Comparison of ENCODE assay signal across 17 cellular contexts in the genomic region with DNA sequence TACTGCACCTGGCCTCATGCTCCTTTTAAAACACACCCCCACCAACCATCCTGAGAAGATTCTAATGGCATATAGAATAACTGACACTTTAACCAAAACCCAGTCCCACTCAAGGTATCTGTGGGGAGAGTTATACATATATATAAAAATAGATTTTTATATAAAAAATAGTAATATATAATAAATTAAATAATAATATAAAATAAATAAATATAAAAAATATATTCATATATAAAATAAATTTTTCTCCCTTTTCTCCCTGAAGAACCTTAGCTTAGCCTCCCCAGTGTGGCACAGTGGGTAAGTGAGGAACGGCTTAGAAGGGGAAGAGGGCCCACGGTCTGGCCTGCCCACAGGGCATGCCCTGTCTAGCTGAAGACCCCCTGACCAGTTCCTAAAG. TPM values are rescaled to one million over a fixed set of nuclear protein-coding genes. Genes with fewer than 3 reads are reported as not detected.
A peak's percentile ranks its signal among the peaks of the same experiment; 100 is the strongest.
DNase-seq lines count a peak whose midpoint lies in the region; ATAC-seq lines count a peak whose summit lies in the region.
"Had no signal": no experiment of that assay in that cellular context is flagged by ENCODE, and none has a peak within 500 bp of the region (broad histone marks: within the 10 kb centered on the region; RNA-seq: fewer than 3 reads in every experiment).

No MANE protein-coding gene starts in this region.

- H4K8ac ChIP-seq in mesendoderm (ENCODE audit: low read depth, low read length) = no peak overlapping the region

- no CpG with 5 or more reads among the region's 2 CpGs for WGBS in mesendoderm (ENCODE audit: extremely low coverage, insufficient coverage, low lambda C conversion rate)

- no peaks in the 10 kb centered on the region for H3K79me1 ChIP-seq in mesendoderm (ENCODE audit: low read length)

- H3K4me3 ChIP-seq in mesendoderm (ENCODE audit: low read length) = no peak overlapping the region
- H3K4me3 ChIP-seq: A549; BLaER1 treated with 17β-estradiol and CSF1 and Interleukin-3, amounts not matched to agents 10 nM and 100 nM had no signal

- DNase-seq in activated CD4-positive, alpha-beta T cell treated with anti-CD3 and anti-CD28 coated beads, Interleukin-2, amount 10 ng/mL, durations not matched to agents 24 days and 14 days = peak; percentile 25
- DNase-seq in activated CD4-positive, alpha-beta T cell treated with anti-CD3 and anti-CD28 coated beads for 36 hours = no peak
- DNase-seq in mesendoderm (no peak), LoVo (ENCODE audit: low spot score) (no peak), posterior vena cava (ENCODE audit: low spot score) (no peak)
- DNase-seq: AML-193; Caco-2; Calu3; CD4-positive, alpha-beta T cell; CD8-positive, alpha-beta T cell; DMS79 treated with DMSO at 0.1 percent for 48 hours; GF-D8 had no signal

- H3K4me1 ChIP-seq in mesendoderm (ENCODE audit: control insufficient read depth, low read depth, low read length) = no peaks in the 10 kb centered on the region
- H3K4me1 ChIP-seq: A549 had no signal

- H3K27me3 Mint-ChIP-seq in activated CD4-positive, alpha-beta T cell treated with anti-CD3 and anti-CD28 coated beads, Interleukin-2, amount 10 ng/mL, durations not matched to agents 24 days and 14 days = peaks cover 8% of the 10 kb centered on the region
- H3K27me3 Mint-ChIP-seq in activated CD4-positive, alpha-beta T cell treated with anti-CD3 and anti-CD28 coated beads for 36 hours = no peaks in the 10 kb centered on the region
- H3K27me3 Mint-ChIP-seq: B cell; CD4-positive, alpha-beta T cell had no signal

- POLR2A ChIA-PET in activated CD4-positive, alpha-beta T cell treated with anti-CD3 and anti-CD28 coated beads for 36 hours (lab: Charles Lee) = no interaction called here

- no peak overlapping the region for H3K4ac ChIP-seq in mesendoderm (ENCODE audit: low read depth, low read length)

- H3K36me3 ChIP-seq in mesendoderm (ENCODE audit: control insufficient read depth, insufficient read depth, low read length) = no peaks in the 10 kb centered on the region
- H3K36me3 ChIP-seq: BLaER1 treated with 17β-estradiol and CSF1 and Interleukin-3, amounts not matched to agents 10 nM and 100 nM had no signal

- no peak overlapping the region for H3K4me3 Mint-ChIP-seq in activated CD4-positive, alpha-beta T cell treated with anti-CD3 and anti-CD28 coated beads, Interleukin-2, amount 10 ng/mL, durations not matched to agents 24 days and 14 days
- H3K4me3 Mint-ChIP-seq in activated CD4-positive, alpha-beta T cell treated with anti-CD3 and anti-CD28 coated beads for 36 hours = no peak overlapping the region
- H3K4me3 Mint-ChIP-seq: B cell; CD4-positive, alpha-beta T cell; CD8-positive, alpha-beta T cell had no signal

- no peak overlapping the region for H2BK15ac ChIP-seq in mesendoderm (replicated peaks; ENCODE audit: low read depth)

- no peak for ATAC-seq in activated CD4-positive, alpha-beta T cell treated with anti-CD3 and anti-CD28 coated beads for 36 hours
- ATAC-seq: A549; CD8-positive, alpha-beta T cell had no signal

- H3K23ac ChIP-seq in mesendoderm (ENCODE audit: low read length) = peak overlapping the region; percentile 12

- H3K9ac ChIP-seq in mesendoderm (ENCODE audit: low read length) = no peak overlapping the region
- H3K9ac ChIP-seq: BLaER1 treated with 17β-estradiol and CSF1 and Interleukin-3, amounts not matched to agents 10 nM and 100 nM had no signal

- intact Hi-C loops in activated CD4-positive, alpha-beta T cell treated with anti-CD3 and anti-CD28 coated beads, Interleukin-2, amount 10 ng/mL, durations not matched to agents 24 days and 14 days (cut with micrococcal nuclease) = no loop called here
- intact Hi-C loops in activated CD4-positive, alpha-beta T cell treated with anti-CD3 and anti-CD28 coated beads for 36 hours (cut with DNase I, micrococcal nuclease) = no loop called here
- intact Hi-C loops in posterior vena cava (cut with DNase I) = no loop called here

- H3K4me1 Mint-ChIP-seq in activated CD4-positive, alpha-beta T cell treated with anti-CD3 and anti-CD28 coated beads, Interleukin-2, amount 10 ng/mL, durations not matched to agents 24 days and 14 days = peaks cover 7% of the 10 kb centered on the region
- H3K4me1 Mint-ChIP-seq in activated CD4-positive, alpha-beta T cell treated with anti-CD3 and anti-CD28 coated beads for 36 hours = peaks cover 12% of the 10 kb centered on the region

- H3K27me3 ChIP-seq in mesendoderm (ENCODE audit: insufficient read depth, low read length, poor library complexity) = no peaks in the 10 kb centered on the region
- H3K27me3 ChIP-seq: BLaER1 treated with 17β-estradiol and CSF1 and Interleukin-3, amounts not matched to agents 10 nM and 100 nM had no signal

- H3K56ac ChIP-seq in mesendoderm (ENCODE audit: low read length) = no peak overlapping the region

- H3K27ac Mint-ChIP-seq in activated CD4-positive, alpha-beta T cell treated with anti-CD3 and anti-CD28 coated beads, Interleukin-2, amount 10 ng/mL, durations not matched to agents 24 days and 14 days = no peak overlapping the region
- H3K27ac Mint-ChIP-seq in activated CD4-positive, alpha-beta T cell treated with anti-CD3 and anti-CD28 coated beads for 36 hours = no peak overlapping the region
- H3K27ac Mint-ChIP-seq: B cell; CD4-positive, alpha-beta T cell; CD8-positive, alpha-beta T cell had no signal

- H3K36me3 Mint-ChIP-seq in activated CD4-positive, alpha-beta T cell treated with anti-CD3 and anti-CD28 coated beads, Interleukin-2, amount 10 ng/mL, durations not matched to agents 24 days and 14 days (ENCODE audit: low read depth) = no peaks in the 10 kb centered on the region
- H3K36me3 Mint-ChIP-seq in activated CD4-positive, alpha-beta T cell treated with anti-CD3 and anti-CD28 coated beads for 36 hours (ENCODE audit: low read depth) = peaks cover 2% of the 10 kb centered on the region
- H3K36me3 Mint-ChIP-seq: CD8-positive, alpha-beta T cell had no signal

- no peak overlapping the region for H3K4me2 ChIP-seq in mesendoderm (ENCODE audit: low read length)
- H3K4me2 ChIP-seq: A549 had no signal

- H3K27ac ChIP-seq in mesendoderm (ENCODE audit: low read depth, low read length) = no peak overlapping the region
- H3K27ac ChIP-seq: 22Rv1; A549; BLaER1 treated with 17β-estradiol and CSF1 and Interleukin-3, amounts not matched to agents 10 nM and 100 nM; C4-2B had no signal

- CTCF ChIA-PET in activated CD4-positive, alpha-beta T cell treated with anti-CD3 and anti-CD28 coated beads for 36 hours (lab: Charles Lee) = no interaction called here

- no peak overlapping the region for H4K5ac ChIP-seq in mesendoderm (ENCODE audit: low read length)

- H3K79me2 ChIP-seq in mesendoderm (ENCODE audit: control insufficient read depth, insufficient read depth, low read length) = no peaks in the 10 kb centered on the region

- no peak overlapping the region for H2BK5ac ChIP-seq in mesendoderm (ENCODE audit: low read length)

- H2BK120ac ChIP-seq in mesendoderm (ENCODE audit: low read depth, low read length) = no peak overlapping the region

- H3K18ac ChIP-seq in mesendoderm (ENCODE audit: low read length) = no peak overlapping the region

- no peak overlapping the region for H2AK5ac ChIP-seq in mesendoderm (ENCODE audit: low read length)

- H3K9me3 Mint-ChIP-seq in activated CD4-positive, alpha-beta T cell treated with anti-CD3 and anti-CD28 coated beads, Interleukin-2, amount 10 ng/mL, durations not matched to agents 24 days and 14 days = peaks cover 19% of the 10 kb centered on the region
- peaks cover 8% of the 10 kb centered on the region for H3K9me3 Mint-ChIP-seq in activated CD4-positive, alpha-beta T cell treated with anti-CD3 and anti-CD28 coated beads for 36 hours (ENCODE audit: low read depth)

RNA-seq across cellular contexts. Expression of gene SSBP2, which starts 51.1 kb away (rescaled TPM):
- total RNA-seq in activated CD4-positive, alpha-beta T cell treated with anti-CD3 and anti-CD28 coated beads, Interleukin-2, amount 10 ng/mL, durations not matched to agents 24 days and 14 days = 13.1 and 13.4 TPM in 2 replicates
- total RNA-seq in activated CD4-positive, alpha-beta T cell treated with anti-CD3 and anti-CD28 coated beads for 36 hours = 10 to 100 TPM; 16.9 to 21.4 TPM
- 8.0 TPM for polyA plus RNA-seq in mesendoderm (2013, experiment 1 of 2)
- 8.2 TPM for polyA plus RNA-seq in mesendoderm (2013, experiment 2 of 2)
- 10 to 100 TPM; 68.7 to 88.6 TPM for total RNA-seq in posterior vena cava
